Comparison of ENCODE assay signal across 2 cellular contexts in the genomic region with DNA sequence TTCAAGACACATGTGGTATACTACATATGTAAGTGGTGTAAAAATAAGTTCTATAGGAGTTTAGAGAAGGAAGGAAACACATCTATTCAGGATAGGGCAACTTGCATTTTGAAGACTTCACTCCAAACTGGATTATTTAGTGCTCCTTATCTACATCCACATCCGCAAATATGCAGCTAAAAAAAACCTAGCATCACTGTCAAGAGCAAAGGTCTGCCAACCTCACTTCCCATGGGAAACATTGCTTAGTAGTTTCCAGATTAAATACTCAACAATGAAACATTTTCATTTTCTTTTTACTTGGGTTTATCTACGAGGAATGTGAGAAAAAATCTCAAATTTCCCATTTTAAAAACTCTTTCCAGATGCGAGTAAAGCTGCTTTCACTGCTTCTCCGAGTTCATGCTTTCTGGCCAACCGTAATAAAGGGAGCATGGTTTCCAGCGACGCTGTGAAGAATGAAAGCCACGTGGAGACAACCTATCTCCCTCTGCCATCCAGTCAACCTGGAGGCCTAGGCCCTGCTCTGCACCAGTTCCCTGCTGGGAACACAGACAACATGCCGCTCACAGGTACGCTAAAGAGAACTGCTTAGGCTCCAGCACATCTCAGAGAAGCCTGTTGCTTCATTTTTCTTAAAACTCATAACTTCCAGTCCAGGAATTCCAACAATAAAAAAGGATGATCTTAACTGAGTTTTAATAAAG.
TF ChIP-seq lines count a peak whose summit lies in the region.

No MANE protein-coding gene starts in this region.

TF ChIP-seq in GM23338, 12 proteins besides CTCF, POLR2A, EP300 and RAD21:
- TF ChIP-seq POLR2AphosphoS5 (IDR thresholded peaks at IDR 0.05; ENCODE audit: low read depth) (no peak), STAT1 (IDR thresholded peaks at IDR 0.05; ENCODE audit: unreplicated experiment) (no peak)

TF ChIP-seq in WTC11, 78 proteins besides CTCF, POLR2A, EP300 and RAD21:
- TF ChIP-seq TEAD1 (CRISPR knock-in tag; IDR thresholded peaks at IDR 0.05) (no peak), RELA (CRISPR knock-in tag; IDR thresholded peaks at IDR 0.05; ENCODE audit: borderline replicate concordance) (no peak), KAT7 (CRISPR knock-in tag; IDR thresholded peaks at IDR 0.05; ENCODE audit: borderline replicate concordance) (no peak), MXD4 (CRISPR knock-in tag; IDR thresholded peaks at IDR 0.05; ENCODE audit: borderline replicate concordance) (no peak), ZNF232 (CRISPR knock-in tag; IDR thresholded peaks at IDR 0.05) (no peak), GABPB1 (CRISPR knock-in tag; IDR thresholded peaks at IDR 0.05) (no peak), NR3C1 (CRISPR knock-in tag; conservative IDR thresholded peaks at IDR 0.05; ENCODE audit: low read depth) (no peak), HMGA2 (CRISPR knock-in tag; IDR thresholded peaks at IDR 0.05) (no peak), CREB1 (CRISPR knock-in tag; IDR thresholded peaks at IDR 0.05) (no peak), PRRX2 (CRISPR knock-in tag; IDR thresholded peaks at IDR 0.05) (no peak), ZNF423 (CRISPR knock-in tag; IDR thresholded peaks at IDR 0.05) (no peak)
- TF ChIP-seq, protein P1, sequence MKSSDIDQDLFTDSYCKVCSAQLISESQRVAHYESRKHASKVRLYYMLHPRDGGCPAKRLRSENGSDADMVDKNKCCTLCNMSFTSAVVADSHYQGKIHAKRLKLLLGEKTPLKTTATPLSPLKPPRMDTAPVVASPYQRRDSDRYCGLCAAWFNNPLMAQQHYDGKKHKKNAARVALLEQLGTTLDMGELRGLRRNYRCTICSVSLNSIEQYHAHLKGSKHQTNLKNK (CRISPR knock-in tag; IDR thresholded peaks at IDR 0.05) = no peak
- TF ChIP-seq, protein P2, sequence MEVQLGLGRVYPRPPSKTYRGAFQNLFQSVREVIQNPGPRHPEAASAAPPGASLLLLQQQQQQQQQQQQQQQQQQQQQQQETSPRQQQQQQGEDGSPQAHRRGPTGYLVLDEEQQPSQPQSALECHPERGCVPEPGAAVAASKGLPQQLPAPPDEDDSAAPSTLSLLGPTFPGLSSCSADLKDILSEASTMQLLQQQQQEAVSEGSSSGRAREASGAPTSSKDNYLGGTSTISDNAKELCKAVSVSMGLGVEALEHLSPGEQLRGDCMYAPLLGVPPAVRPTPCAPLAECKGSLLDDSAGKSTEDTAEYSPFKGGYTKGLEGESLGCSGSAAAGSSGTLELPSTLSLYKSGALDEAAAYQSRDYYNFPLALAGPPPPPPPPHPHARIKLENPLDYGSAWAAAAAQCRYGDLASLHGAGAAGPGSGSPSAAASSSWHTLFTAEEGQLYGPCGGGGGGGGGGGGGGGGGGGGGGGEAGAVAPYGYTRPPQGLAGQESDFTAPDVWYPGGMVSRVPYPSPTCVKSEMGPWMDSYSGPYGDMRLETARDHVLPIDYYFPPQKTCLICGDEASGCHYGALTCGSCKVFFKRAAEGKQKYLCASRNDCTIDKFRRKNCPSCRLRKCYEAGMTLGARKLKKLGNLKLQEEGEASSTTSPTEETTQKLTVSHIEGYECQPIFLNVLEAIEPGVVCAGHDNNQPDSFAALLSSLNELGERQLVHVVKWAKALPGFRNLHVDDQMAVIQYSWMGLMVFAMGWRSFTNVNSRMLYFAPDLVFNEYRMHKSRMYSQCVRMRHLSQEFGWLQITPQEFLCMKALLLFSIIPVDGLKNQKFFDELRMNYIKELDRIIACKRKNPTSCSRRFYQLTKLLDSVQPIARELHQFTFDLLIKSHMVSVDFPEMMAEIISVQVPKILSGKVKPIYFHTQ (CRISPR knock-in tag; IDR thresholded peaks at IDR 0.05) = no peak
- TF ChIP-seq, protein P3, sequence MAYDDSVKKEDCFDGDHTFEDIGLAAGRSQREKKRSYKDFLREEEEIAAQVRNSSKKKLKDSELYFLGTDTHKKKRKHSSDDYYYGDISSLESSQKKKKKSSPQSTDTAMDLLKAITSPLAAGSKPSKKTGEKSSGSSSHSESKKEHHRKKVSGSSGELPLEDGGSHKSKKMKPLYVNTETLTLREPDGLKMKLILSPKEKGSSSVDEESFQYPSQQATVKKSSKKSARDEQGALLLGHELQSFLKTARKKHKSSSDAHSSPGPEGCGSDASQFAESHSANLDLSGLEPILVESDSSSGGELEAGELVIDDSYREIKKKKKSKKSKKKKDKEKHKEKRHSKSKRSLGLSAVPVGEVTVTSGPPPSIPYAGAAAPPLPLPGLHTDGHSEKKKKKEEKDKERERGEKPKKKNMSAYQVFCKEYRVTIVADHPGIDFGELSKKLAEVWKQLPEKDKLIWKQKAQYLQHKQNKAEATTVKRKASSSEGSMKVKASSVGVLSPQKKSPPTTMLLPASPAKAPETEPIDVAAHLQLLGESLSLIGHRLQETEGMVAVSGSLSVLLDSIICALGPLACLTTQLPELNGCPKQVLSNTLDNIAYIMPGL (CRISPR knock-in tag; IDR thresholded peaks at IDR 0.05) = no peak
- TF ChIP-seq, protein P4, sequence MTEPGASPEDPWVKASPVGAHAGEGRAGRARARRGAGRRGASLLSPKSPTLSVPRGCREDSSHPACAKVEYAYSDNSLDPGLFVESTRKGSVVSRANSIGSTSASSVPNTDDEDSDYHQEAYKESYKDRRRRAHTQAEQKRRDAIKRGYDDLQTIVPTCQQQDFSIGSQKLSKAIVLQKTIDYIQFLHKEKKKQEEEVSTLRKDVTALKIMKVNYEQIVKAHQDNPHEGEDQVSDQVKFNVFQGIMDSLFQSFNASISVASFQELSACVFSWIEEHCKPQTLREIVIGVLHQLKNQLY (CRISPR knock-in tag; IDR thresholded peaks at IDR 0.05) = no peak
- TF ChIP-seq, protein P5, sequence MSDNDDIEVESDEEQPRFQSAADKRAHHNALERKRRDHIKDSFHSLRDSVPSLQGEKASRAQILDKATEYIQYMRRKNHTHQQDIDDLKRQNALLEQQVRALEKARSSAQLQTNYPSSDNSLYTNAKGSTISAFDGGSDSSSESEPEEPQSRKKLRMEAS (CRISPR knock-in tag; IDR thresholded peaks at IDR 0.05) = no peak
- TF ChIP-seq, protein P6, sequence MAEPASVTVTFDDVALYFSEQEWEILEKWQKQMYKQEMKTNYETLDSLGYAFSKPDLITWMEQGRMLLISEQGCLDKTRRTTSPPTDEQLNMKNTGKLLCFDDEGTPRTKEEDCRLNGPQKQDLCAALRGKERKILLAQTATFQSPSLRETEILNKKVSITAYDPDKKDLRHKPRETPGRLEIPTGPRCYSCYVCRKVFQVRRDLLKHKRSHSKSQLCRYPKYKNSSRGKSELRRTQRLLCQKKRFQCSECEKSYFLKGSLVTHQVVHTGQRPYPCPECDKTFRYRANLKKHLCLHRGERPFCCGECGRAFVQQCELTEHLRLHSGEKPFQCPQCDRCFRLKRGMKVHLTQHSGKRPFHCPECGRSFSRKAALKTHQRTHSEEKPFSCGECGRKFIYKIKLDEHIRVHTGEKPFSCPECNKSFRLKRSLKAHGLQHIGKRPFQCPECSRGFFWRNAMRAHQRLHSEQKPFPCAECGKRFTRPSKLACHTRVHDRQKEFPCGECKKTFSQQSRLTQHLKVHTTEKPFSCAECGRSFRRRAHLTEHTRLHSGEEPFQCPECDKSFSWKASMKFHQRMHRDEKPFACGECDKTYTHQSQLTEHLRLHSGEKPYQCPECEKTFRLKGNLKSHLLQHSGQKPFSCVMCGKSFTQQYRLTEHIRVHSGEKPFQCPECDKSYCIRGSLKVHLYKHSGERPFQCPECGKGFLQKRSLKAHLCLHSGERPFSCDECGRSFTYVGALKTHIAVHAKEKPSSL (CRISPR knock-in tag; conservative IDR thresholded peaks at IDR 0.05) = no peak
- TF ChIP-seq, protein P7, sequence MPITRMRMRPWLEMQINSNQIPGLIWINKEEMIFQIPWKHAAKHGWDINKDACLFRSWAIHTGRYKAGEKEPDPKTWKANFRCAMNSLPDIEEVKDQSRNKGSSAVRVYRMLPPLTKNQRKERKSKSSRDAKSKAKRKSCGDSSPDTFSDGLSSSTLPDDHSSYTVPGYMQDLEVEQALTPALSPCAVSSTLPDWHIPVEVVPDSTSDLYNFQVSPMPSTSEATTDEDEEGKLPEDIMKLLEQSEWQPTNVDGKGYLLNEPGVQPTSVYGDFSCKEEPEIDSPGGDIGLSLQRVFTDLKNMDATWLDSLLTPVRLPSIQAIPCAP (CRISPR knock-in tag; IDR thresholded peaks at IDR 0.05) = no peak
- TF ChIP-seq, protein P8, sequence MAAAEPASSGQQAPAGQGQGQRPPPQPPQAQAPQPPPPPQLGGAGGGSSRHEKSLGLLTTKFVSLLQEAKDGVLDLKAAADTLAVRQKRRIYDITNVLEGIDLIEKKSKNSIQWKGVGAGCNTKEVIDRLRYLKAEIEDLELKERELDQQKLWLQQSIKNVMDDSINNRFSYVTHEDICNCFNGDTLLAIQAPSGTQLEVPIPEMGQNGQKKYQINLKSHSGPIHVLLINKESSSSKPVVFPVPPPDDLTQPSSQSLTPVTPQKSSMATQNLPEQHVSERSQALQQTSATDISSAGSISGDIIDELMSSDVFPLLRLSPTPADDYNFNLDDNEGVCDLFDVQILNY (CRISPR knock-in tag; IDR thresholded peaks at IDR 0.05) = no peak
- TF ChIP-seq, protein P9, sequence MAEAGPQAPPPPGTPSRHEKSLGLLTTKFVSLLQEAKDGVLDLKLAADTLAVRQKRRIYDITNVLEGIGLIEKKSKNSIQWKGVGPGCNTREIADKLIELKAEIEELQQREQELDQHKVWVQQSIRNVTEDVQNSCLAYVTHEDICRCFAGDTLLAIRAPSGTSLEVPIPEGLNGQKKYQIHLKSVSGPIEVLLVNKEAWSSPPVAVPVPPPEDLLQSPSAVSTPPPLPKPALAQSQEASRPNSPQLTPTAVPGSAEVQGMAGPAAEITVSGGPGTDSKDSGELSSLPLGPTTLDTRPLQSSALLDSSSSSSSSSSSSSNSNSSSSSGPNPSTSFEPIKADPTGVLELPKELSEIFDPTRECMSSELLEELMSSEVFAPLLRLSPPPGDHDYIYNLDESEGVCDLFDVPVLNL (CRISPR knock-in tag; IDR thresholded peaks at IDR 0.05; ENCODE audit: borderline replicate concordance, low read depth) = no peak
